In the genomic region with DNA sequence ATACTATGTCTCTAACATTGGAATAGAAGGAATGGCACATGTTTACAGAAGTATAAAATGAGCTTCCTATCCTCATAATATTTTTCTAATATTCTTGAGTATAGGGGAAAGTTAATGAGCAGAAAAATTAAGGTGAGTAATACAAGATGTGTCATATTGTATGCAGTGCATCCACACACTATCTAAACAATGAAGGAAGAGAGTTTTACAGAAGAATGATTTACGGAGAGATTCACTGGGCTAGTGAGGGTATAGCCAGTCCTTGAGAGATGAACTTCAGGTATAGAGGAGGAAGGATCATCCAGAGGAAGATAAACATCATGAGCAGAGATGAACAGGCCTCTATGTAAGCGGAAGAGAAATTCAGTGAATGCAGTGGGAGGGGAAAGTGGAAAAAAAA, we compare ENCODE assay signal across 34 cellular contexts.
A peak's percentile ranks its signal among the peaks of the same experiment; 100 is the strongest.
DNase-seq lines count a peak whose midpoint lies in the region; ATAC-seq and TF ChIP-seq lines count a peak whose summit lies in the region.
"Had no signal": no experiment of that assay in that cellular context is flagged by ENCODE, and none has a peak within 500 bp of the region (broad histone marks: within the 10 kb centered on the region; RNA-seq: fewer than 3 reads in every experiment).

No MANE protein-coding gene starts in this region.

- H3F3A ChIP-seq in PC-3 (ENCODE audit: low read length, unreplicated experiment): no peaks in the 10 kb centered on the region

- CTCF ChIA-PET in PC-3 (lab: Charles Lee): no interaction called here

- no peaks in the 10 kb centered on the region for H3K79me2 ChIP-seq in PC-3 (ENCODE audit: low read length)

- H3K9me3 Mint-ChIP-seq in effector memory CD8-positive, alpha-beta T cell: peaks cover 15 to 16% of the 10 kb centered on the region in 2 donors

- no peaks in the 10 kb centered on the region for H3K9me2 ChIP-seq in PC-3 (replicated peaks; ENCODE audit: low read length)

- H3K4me1 Mint-ChIP-seq in effector memory CD8-positive, alpha-beta T cell (ENCODE audit: low read depth in 2 of 2): no peaks in the 10 kb centered on the region
- H3K4me1 Mint-ChIP-seq: B cell; CD14-positive monocyte; CD4-positive, alpha-beta memory T cell; CD4-positive, CD25-positive, alpha-beta regulatory T cell; CD8-positive, alpha-beta memory T cell had no signal

- H3K4me3 ChIP-seq in PC-3 (ENCODE audit: low read length) (no peak overlapping the region), psoas muscle (no peak overlapping the region)
- H3K4me3 ChIP-seq: A549; BLaER1; BLaER1 treated with 17β-estradiol and CSF1 and Interleukin-3, amounts not matched to agents 10 nM and 100 nM had no signal

- peak; percentile 93 for ATAC-seq in PC-3
- no peak for ATAC-seq in effector memory CD8-positive, alpha-beta T cell (replicated peaks)
- ATAC-seq in psoas muscle: no peak
- ATAC-seq: A549; CD8-positive, alpha-beta T cell had no signal

- H3K4me2 ChIP-seq in PC-3 (ENCODE audit: low read length): no peak overlapping the region
- H3K4me2 ChIP-seq: A549; BLaER1; BLaER1 treated with 17β-estradiol and CSF1 and Interleukin-3, amounts not matched to agents 10 nM and 100 nM had no signal

- no peak for TF ChIP-seq CTCF in PC-3 (conservative IDR thresholded peaks at IDR 0.05; ENCODE audit: low read depth, low read length)
- TF ChIP-seq CTCF in psoas muscle (IDR thresholded peaks at IDR 0.05): no peak

- H3K9me3 ChIP-seq in PC-3 (ENCODE audit: low read length): no peaks in the 10 kb centered on the region
- H3K9me3 ChIP-seq in psoas muscle: no peaks in the 10 kb centered on the region
- H3K9me3 ChIP-seq: A549; BE2C; BLaER1; BLaER1 treated with 17β-estradiol and CSF1 and Interleukin-3, amounts not matched to agents 10 nM and 100 nM; Caco-2 had no signal

- H3K9ac ChIP-seq in PC-3 (ENCODE audit: low read length): no peak overlapping the region
- H3K9ac ChIP-seq: BLaER1; BLaER1 treated with 17β-estradiol and CSF1 and Interleukin-3, amounts not matched to agents 10 nM and 100 nM had no signal

- WGBS in psoas muscle, 3 donors: 87 to 95% (median 89%) methylated on average over 2 of the region's 2 CpGs

- no peaks in the 10 kb centered on the region for H3K27me3 ChIP-seq in PC-3 (ENCODE audit: low read length)
- H3K27me3 ChIP-seq in psoas muscle (ENCODE audit: insufficient read depth in 3 of 3, low read length in 2 of 3): no peaks in the 10 kb centered on the region
- H3K27me3 ChIP-seq: BE2C; BLaER1; BLaER1 treated with 17β-estradiol and CSF1 and Interleukin-3, amounts not matched to agents 10 nM and 100 nM had no signal

- H4K20me1 ChIP-seq in PC-3 (ENCODE audit: low read length): no peaks in the 10 kb centered on the region
- H4K20me1 ChIP-seq: BLaER1; BLaER1 treated with 17β-estradiol and CSF1 and Interleukin-3, amounts not matched to agents 10 nM and 100 nM had no signal

- BruUV-seq in PC-3 (replicated peaks; lab: Mats Ljungman, UMichigan): no TSS peak

- H3K4me3 Mint-ChIP-seq in effector memory CD8-positive, alpha-beta T cell: no peak overlapping the region
- H3K4me3 Mint-ChIP-seq: B cell; CD14-positive monocyte; CD4-positive, alpha-beta T cell; CD4-positive, CD25-positive, alpha-beta regulatory T cell; CD8-positive, alpha-beta T cell had no signal

- in situ Hi-C loops in ACHN (cut with HindIII; ENCODE audit: low pct_ligation_motif_present, low pct_unique_long_range_greater_than_20kb, low sequenced_read_pairs): no loop called here

- no peak overlapping the region for H2AFZ ChIP-seq in PC-3 (ENCODE audit: low read length)

- intact Hi-C loops in PC-3 (cut with micrococcal nuclease) (no loop called here), psoas muscle (cut with DNase I) (no loop called here)

- H3K36me3 ChIP-seq in PC-3 (ENCODE audit: low read depth, low read length) (no peaks in the 10 kb centered on the region), psoas muscle (ENCODE audit: insufficient read depth in 1 of 2, low read depth in 1 of 2) (no peaks in the 10 kb centered on the region)
- H3K36me3 ChIP-seq: BE2C; BLaER1; BLaER1 treated with 17β-estradiol and CSF1 and Interleukin-3, amounts not matched to agents 10 nM and 100 nM had no signal

- no peak overlapping the region for H3K27ac ChIP-seq in PC-3 (ENCODE audit: low read length)
- H3K27ac ChIP-seq in psoas muscle: no peak overlapping the region
- H3K27ac ChIP-seq: 22Rv1; A549; BLaER1; BLaER1 treated with 17β-estradiol and CSF1 and Interleukin-3, amounts not matched to agents 10 nM and 100 nM; C4-2B had no signal

- DNase-seq in ELR (ENCODE audit: low read depth): peak; percentile 42
- peak; percentile 46 for DNase-seq in PC-3
- peak; percentile 21 for DNase-seq in amniotic epithelial cell (ENCODE audit: low read depth)
- peak; percentile 45 for DNase-seq in kidney glomerular epithelial cell (lab: John Stamatoyannopoulos, UW)
- DNase-seq in effector memory CD8-positive, alpha-beta T cell: no peak
- no peak for DNase-seq in ACHN
- DNase-seq in NCI-H526 (lab: John Stamatoyannopoulos, UW): no peak
- DNase-seq in psoas muscle: no peak
- DNase-seq: 8988T; AML-193; BE2C; C1 segment of cervical spinal cord; Caco-2; Calu3; CD4-positive, alpha-beta memory T cell; CD4-positive, alpha-beta T cell; CD4-positive, CD25-positive, alpha-beta regulatory T cell; CD8-positive, alpha-beta memory T cell; CD8-positive, alpha-beta T cell; COR-L47; DMS 273 treated with DMSO at 0.1 percent for 48 hours; DMS153; DMS53; DMS79; DMS79 treated with DMSO at 0.1 percent for 48 hours; DND-41; EL had no signal

- H3K36me3 Mint-ChIP-seq in effector memory CD8-positive, alpha-beta T cell (ENCODE audit: insufficient read depth): peaks cover 3% of the 10 kb centered on the region
- H3K36me3 Mint-ChIP-seq: CD14-positive monocyte; CD4-positive, alpha-beta memory T cell; CD4-positive, CD25-positive, alpha-beta regulatory T cell; CD8-positive, alpha-beta memory T cell; CD8-positive, alpha-beta T cell had no signal

- peaks cover 7% of the 10 kb centered on the region; the same call in 1 of the 2 replicates for H3K4me1 ChIP-seq in PC-3 (ENCODE audit: insufficient read depth, low read length)
- no peaks in the 10 kb centered on the region for H3K4me1 ChIP-seq in psoas muscle
- H3K4me1 ChIP-seq: A549, BE2C, BLaER1, Caco-2 had no signal

- no peaks in the 10 kb centered on the region for H3K27me3 Mint-ChIP-seq in effector memory CD8-positive, alpha-beta T cell
- H3K27me3 Mint-ChIP-seq: B cell; CD4-positive, alpha-beta memory T cell; CD4-positive, alpha-beta T cell; CD4-positive, CD25-positive, alpha-beta regulatory T cell; CD8-positive, alpha-beta memory T cell had no signal

- H3K27ac Mint-ChIP-seq in effector memory CD8-positive, alpha-beta T cell: no peak overlapping the region
- H3K27ac Mint-ChIP-seq: B cell; CD14-positive monocyte; CD4-positive, alpha-beta memory T cell; CD4-positive, alpha-beta T cell; CD4-positive, CD25-positive, alpha-beta regulatory T cell; CD8-positive, alpha-beta memory T cell; CD8-positive, alpha-beta T cell had no signal

- POLR2A ChIA-PET in PC-3 (lab: Charles Lee; ENCODE audit: unreplicated experiment): interaction anchor here (0.6 kb wide), 1 partner anchor 27 kb away, joined by 3 read pairs; no protein-coding TSS in a partner anchor

Comparison
In these comparisons a context has a peak if more than half of its experiments do, and no peak if none do; other contexts are left out.
1. DNase-seq: peak in ELR (single experiment), PC-3 (single experiment), amniotic epithelial cell (single experiment) and kidney glomerular epithelial cell (single experiment); none in effector memory CD8-positive, alpha-beta T cell (0 of 3), ACHN (single experiment), NCI-H526 (0 of 2) and psoas muscle (0 of 2).